Comparison of ENCODE assay signal across 8 cellular contexts in the genomic region with DNA sequence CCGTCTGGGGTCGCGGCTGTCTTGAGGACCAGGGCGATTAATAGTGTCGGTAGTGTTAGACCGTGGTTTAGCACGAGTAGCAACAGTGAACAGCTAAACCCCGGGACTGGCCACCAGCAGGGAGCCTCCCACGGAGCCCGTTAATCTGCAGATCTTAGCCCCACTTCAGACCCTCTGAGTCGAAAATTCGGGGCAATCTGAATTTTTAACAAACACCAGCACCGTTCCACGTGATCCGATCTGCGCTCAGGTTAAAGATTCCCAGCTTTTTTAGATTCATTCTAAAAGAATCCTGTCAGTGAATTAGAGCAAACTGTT. TPM values are rescaled to one million over a fixed set of nuclear protein-coding genes. Genes with fewer than 3 reads are reported as not detected.
A peak's percentile ranks its signal among the peaks of the same experiment; 100 is the strongest.
DNase-seq lines count a peak whose midpoint lies in the region; ATAC-seq, FAIRE-seq and TF ChIP-seq lines count a peak whose summit lies in the region.

No MANE protein-coding gene starts in this region.

- ATAC-seq in A549 (no peak), HG03520 (IDR thresholded peaks at IDR 0.05; ENCODE audit: unreplicated experiment) (peak; percentile 2), K562 (no peak)

- no peak for TF ChIP-seq RAD21 in A549 (conservative IDR thresholded peaks at IDR 0.05 in 1 of 2, IDR thresholded peaks at IDR 0.05 in 1 of 2)
- TF ChIP-seq RAD21 in K562 (CRISPR knock-in tag; conservative IDR thresholded peaks at IDR 0.05 in 1 of 2, IDR thresholded peaks at IDR 0.05 in 1 of 2): no peak

- H3K4me1 Mint-ChIP-seq in mesothelial cell of epicardium: peaks cover 24% of the 10 kb centered on the region

- POLR2A ChIA-PET in A549 (lab: Yijun Ruan, JAX) (no interaction called here), K562 (lab: Yijun Ruan, JAX) (interaction anchor here (0.8 to 1.4 kb wide), 2 partner anchors 9 kb away, joined by 4 to 6 read pairs; no protein-coding TSS in a partner anchor)

- H3K4me1 ChIP-seq in A549 (peaks cover 7% of the 10 kb centered on the region; the same call in 1 of the 3 replicates), K562 (replicated peaks in 1 of 2; ENCODE audit: control insufficient read depth in 2 of 2, insufficient read depth in 2 of 2, low read length in 2 of 2) (peaks cover 3 to 6% of the 10 kb centered on the region in 2 experiments; a peak in 2 of 5 replicates)

- no peaks in the 10 kb centered on the region for H3K27me3 Mint-ChIP-seq in mesothelial cell of epicardium (ENCODE audit: low read depth)

- no peak; the same call in 1 of the 2 replicates for TF ChIP-seq POLR2A in A549 (IDR thresholded peaks at IDR 0.05; ENCODE audit: low read length)
- TF ChIP-seq POLR2A in K562 (conservative IDR thresholded peaks at IDR 0.05): no peak
- TF ChIP-seq POLR2A in GM12891 (IDR thresholded peaks at IDR 0.05; ENCODE audit: low read depth, low read length): no peak

- H3K9me1 ChIP-seq in K562 (ENCODE audit: control insufficient read depth, insufficient read depth, low read length): no peaks in the 10 kb centered on the region

- intact Hi-C loops in K562 (cut with micrococcal nuclease): loop anchor here (2.0 kb wide), 1 partner anchor 74 kb away; no protein-coding TSS in a partner anchor

- DNase-seq in A549 (ENCODE audit: low read depth in 1 of 2, low spot score in 1 of 2) (no peak), K562 (ENCODE audit: extremely low read depth in 1 of 4, low spot score in 3 of 4) (no peak), mesothelial cell of epicardium (ENCODE audit: low spot score in 2 of 2, unreplicated experiment in 2 of 2) (no peak), GM12891 (ENCODE audit: insufficient read length, low spot score) (no peak), cerebellar cortex (ENCODE audit: low spot score) (no peak), NCI-H446 (lab: John Stamatoyannopoulos, UW) (no peak), NK-92 (lab: John Stamatoyannopoulos, UW; ENCODE audit: unreplicated experiment) (no peak)

- peak overlapping the region; percentile 98 for H3K4me3 Mint-ChIP-seq in mesothelial cell of epicardium

- TSS peak; percentile 94 for BruUV-seq in K562 (replicated peaks; lab: Mats Ljungman, UMichigan)

- H3K79me2 ChIP-seq in K562 (ENCODE audit: control insufficient read depth, insufficient read depth, low read length): peaks cover 49% of the 10 kb centered on the region

- TF ChIP-seq CTCF in A549 (IDR thresholded peaks at IDR 0.05) (no peak), K562 (IDR thresholded peaks at IDR 0.05 in 2 of 3, conservative IDR thresholded peaks at IDR 0.05 in 1 of 3; ENCODE audit: insufficient read depth in 2 of 3, low read depth in 1 of 3, low read length in 3 of 3) (no peak), mesothelial cell of epicardium (IDR thresholded peaks at IDR 0.05; ENCODE audit: unreplicated experiment) (no peak)

- no peaks in the 10 kb centered on the region for H4K20me1 ChIP-seq in K562 (replicated peaks; ENCODE audit: control insufficient read depth, insufficient read depth, low read length)

- 0% methylated on average over 6 of the region's 16 CpGs for WGBS in A549 (ENCODE audit: missing lambda C conversion rate)
- 7% methylated on average over 12 of the region's 16 CpGs for WGBS in K562 (ENCODE audit: insufficient coverage, low coverage, missing lambda C conversion rate)

- TF ChIP-seq EP300 in A549 (IDR thresholded peaks at IDR 0.05) (no peak), K562 (IDR thresholded peaks at IDR 0.05; ENCODE audit: low read length) (no peak)

- H2AFZ ChIP-seq in K562 (ENCODE audit: low read depth, low read length): peak overlapping the region; percentile 97

- H3K9ac ChIP-seq in K562 (ENCODE audit: insufficient read depth in 1 of 2, low read depth in 2 of 2, low read length in 2 of 2): peak overlapping the region; percentile 77 to 89

- H3K9me3 ChIP-seq in A549 (no peaks in the 10 kb centered on the region), K562 (replicated peaks; ENCODE audit: control insufficient read depth, insufficient read depth, low read depth, low read length) (no peaks in the 10 kb centered on the region)

- H3K4me2 ChIP-seq in A549 (peak overlapping the region; percentile 88), K562 (ENCODE audit: insufficient read depth, low read length) (peak overlapping the region; percentile 88)

- peaks cover 25% of the 10 kb centered on the region; the same call in 2 of the 3 replicates for H3K36me3 ChIP-seq in K562 (ENCODE audit: control insufficient read depth, insufficient read depth, low read length)

- in situ Hi-C loops in K562 (cut with MboI): no loop called here

- H3K27ac ChIP-seq in A549 (peak overlapping the region; percentile 97 to 99), K562 (ENCODE audit: extremely low read depth, low read depth, low read length) (peak overlapping the region; percentile 87)

- peak overlapping the region; percentile 98 for H3K4me3 ChIP-seq in A549
- H3K4me3 ChIP-seq in K562: peak overlapping the region; percentile 94

- CTCF ChIA-PET in A549 (lab: Yijun Ruan, JAX): interaction anchor here (0.8 kb wide), 1 partner anchor 16 kb away, joined by 3 read pairs; no protein-coding TSS in a partner anchor
- CTCF ChIA-PET in K562 (lab: Yijun Ruan, JAX; ENCODE audit: low intra/inter-chr PET ratio): no interaction called here

- H3K36me3 Mint-ChIP-seq in mesothelial cell of epicardium: peaks cover 9% of the 10 kb centered on the region

- FAIRE-seq in A549 (lab: Jason Lieb, UNC) (no peak), K562 (lab: Jason Lieb, UNC) (peak; percentile 42), GM12891 (lab: Jason Lieb, UNC) (no peak)

- H3K27me3 ChIP-seq in K562 (ENCODE audit: control insufficient read depth in 2 of 2, insufficient read depth in 2 of 2, low read length in 2 of 2): no peaks in the 10 kb centered on the region

- H3K9me3 Mint-ChIP-seq in mesothelial cell of epicardium: no peaks in the 10 kb centered on the region

- peak overlapping the region; percentile 98 for H3K27ac Mint-ChIP-seq in mesothelial cell of epicardium

RNA-seq across cellular contexts. Expression of gene ATP5F1A, which starts 0.5 kb away (rescaled TPM):
- polyA plus RNA-seq in A549 (2011; rRNA removed) (492 and 543 TPM in 2 replicates), A549 (2017; fragmentation: RNase III; extraction: RNeasy Plus Mini Kit Qiagen cat#74134 plus additional on column Dnase treatment) (411 to 422 TPM (median 413 TPM) in 3 replicates), K562 (2011; rRNA removed) (456 and 553 TPM in 2 replicates), K562 (2014; fragmentation: Illumina TruSeq; extraction: Trizol) (396 and 436 TPM in 2 replicates), K562 (2014; fragmentation: Nextera tagmentation; extraction: Ambion mirVana) (100 to 1,000 TPM; 690 to 762 TPM), K562 (2014; rRNA removed) (443 and 471 TPM in 2 replicates)
- 381 and 388 TPM in 2 replicates for polyA plus RNA-seq in A549 (2012; cell fraction: cytosol; rRNA removed)
- polyA plus RNA-seq in A549 (2012; cell fraction: nucleus; rRNA removed): 294 and 432 TPM in 2 replicates
- polyA minus RNA-seq in A549 (2011; rRNA and poly(A)+ RNA removed): 392 and 431 TPM in 2 replicates
- 237 and 420 TPM in 2 replicates for total RNA-seq in K562 (2011; cell fraction: chromatin; rRNA removed; ENCODE audit: low replicate concordance)
- total RNA-seq in K562 (2011; cell fraction: nucleolus; rRNA removed): 160 and 177 TPM in 2 replicates
- 216 and 234 TPM in 2 replicates for total RNA-seq in K562 (2011; cell fraction: nucleoplasm; rRNA removed)
- total RNA-seq in K562 (2014; rRNA removed) (359 and 377 TPM in 2 replicates), K562 (2014; rRNA removed; fragmentation: Illumina TruSeq; extraction: Trizol) (517 and 529 TPM in 2 replicates), K562 (2015; rRNA removed; fragmentation: Illumina TruSeq; extraction: Trizol) (480 and 490 TPM in 2 replicates), K562 (2021) (401 and 403 TPM in 2 replicates), mesothelial cell of epicardium (322 to 340 TPM (median 329 TPM) in 3 replicates)
- polyA plus RNA-seq in K562 (2011; cell fraction: cytosol; rRNA removed): 493 and 750 TPM in 2 replicates
- polyA plus RNA-seq in K562 (2011; cell fraction: nucleus; rRNA removed): 217 and 371 TPM in 2 replicates
- polyA plus RNA-seq in K562 (2012): 313 and 360 TPM in 2 replicates
- 905 and 982 TPM in 2 replicates for polyA minus RNA-seq in K562 (2011; rRNA and poly(A)+ RNA removed)
- 286 and 314 TPM in 2 replicates for polyA minus RNA-seq in K562 (2011; cell fraction: cytosol; rRNA and poly(A)+ RNA removed)
- 57.6 and 119 TPM in 2 replicates for polyA minus RNA-seq in K562 (2011; cell fraction: nucleus; rRNA and poly(A)+ RNA removed)
- polyA plus RNA-seq in GM12891 (2012; ENCODE audit: low read depth, missing spikeins): 469 TPM

RNA-seq across cellular contexts. Expression of gene HAUS1, which starts 5.6 kb away (rescaled TPM):
- polyA plus RNA-seq in A549 (2011; rRNA removed): 52.6 and 58.6 TPM in 2 replicates
- polyA plus RNA-seq in A549 (2012; cell fraction: cytosol; rRNA removed): 38.7 and 47.6 TPM in 2 replicates
- 7.8 and 10.8 TPM in 2 replicates for polyA plus RNA-seq in A549 (2012; cell fraction: nucleus; rRNA removed)
- polyA plus RNA-seq in A549 (2017; fragmentation: RNase III; extraction: RNeasy Plus Mini Kit Qiagen cat#74134 plus additional on column Dnase treatment): 55.5 to 59.7 TPM (median 55.8 TPM) in 3 replicates
- polyA minus RNA-seq in A549 (2011; rRNA and poly(A)+ RNA removed): 9.3 and 9.5 TPM in 2 replicates
- total RNA-seq in K562 (2011; cell fraction: chromatin; rRNA removed; ENCODE audit: low replicate concordance): 9.9 and 13.3 TPM in 2 replicates
- 5.2 and 6.1 TPM in 2 replicates for total RNA-seq in K562 (2011; cell fraction: nucleolus; rRNA removed)
- total RNA-seq in K562 (2011; cell fraction: nucleoplasm; rRNA removed): 8.0 and 14.1 TPM in 2 replicates
- total RNA-seq in K562 (2014; rRNA removed): 42.0 and 55.6 TPM in 2 replicates
- 70.0 and 81.9 TPM in 2 replicates for total RNA-seq in K562 (2014; rRNA removed; fragmentation: Illumina TruSeq; extraction: Trizol)
- 52.4 and 59.7 TPM in 2 replicates for total RNA-seq in K562 (2015; rRNA removed; fragmentation: Illumina TruSeq; extraction: Trizol)
- 45.6 and 51.1 TPM in 2 replicates for total RNA-seq in K562 (2021)
- 63.4 and 76.3 TPM in 2 replicates for polyA plus RNA-seq in K562 (2011; rRNA removed)
- polyA plus RNA-seq in K562 (2011; cell fraction: cytosol; rRNA removed): 37.3 and 51.8 TPM in 2 replicates
- 14.8 and 22.3 TPM in 2 replicates for polyA plus RNA-seq in K562 (2011; cell fraction: nucleus; rRNA removed)
- polyA plus RNA-seq in K562 (2012): 57.5 and 62.5 TPM in 2 replicates
- polyA plus RNA-seq in K562 (2014; fragmentation: Illumina TruSeq; extraction: Trizol): 77.7 and 83.2 TPM in 2 replicates
- polyA plus RNA-seq in K562 (2014; fragmentation: Nextera tagmentation; extraction: Ambion mirVana): 100 to 1,000 TPM; 131 to 135 TPM
- polyA plus RNA-seq in K562 (2014; rRNA removed): 59.1 and 77.2 TPM in 2 replicates
- polyA minus RNA-seq in K562 (2011; rRNA and poly(A)+ RNA removed): 22.1 and 24.4 TPM in 2 replicates
- polyA minus RNA-seq in K562 (2011; cell fraction: cytosol; rRNA and poly(A)+ RNA removed): 23.8 and 28.5 TPM in 2 replicates
- polyA minus RNA-seq in K562 (2011; cell fraction: nucleus; rRNA and poly(A)+ RNA removed): 6.6 and 9.1 TPM in 2 replicates
- 47.3 to 51.5 TPM (median 49.0 TPM) in 3 replicates for total RNA-seq in mesothelial cell of epicardium
- 44.6 TPM for polyA plus RNA-seq in GM12891 (2012; ENCODE audit: low read depth, missing spikeins)

RNA-seq across cellular contexts. Expression of gene PSTPIP2, which starts 26.5 kb away (rescaled TPM):
- polyA plus RNA-seq in A549 (2011; rRNA removed) (0.15 and 0.19 TPM in 2 replicates), A549 (2017; fragmentation: RNase III; extraction: RNeasy Plus Mini Kit Qiagen cat#74134 plus additional on column Dnase treatment) (0.10 to 0.22 TPM (median 0.20 TPM) in 3 replicates), K562 (2011; rRNA removed) (25.5 and 33.6 TPM in 2 replicates), K562 (2014; fragmentation: Illumina TruSeq; extraction: Trizol) (35.6 and 45.7 TPM in 2 replicates), K562 (2014; fragmentation: Nextera tagmentation; extraction: Ambion mirVana) (10 to 100 TPM; 14.0 to 25.2 TPM), K562 (2014; rRNA removed) (27.1 and 33.4 TPM in 2 replicates)
- 0.04 and 0.09 TPM in 2 replicates for polyA plus RNA-seq in A549 (2012; cell fraction: cytosol; rRNA removed)
- polyA plus RNA-seq in A549 (2012; cell fraction: nucleus; rRNA removed): 0.05 and 0.17 TPM in 2 replicates
- polyA minus RNA-seq in A549 (2011; rRNA and poly(A)+ RNA removed): not detected in 2 replicates
- 17.8 and 49.9 TPM in 2 replicates for total RNA-seq in K562 (2011; cell fraction: chromatin; rRNA removed; ENCODE audit: low replicate concordance)
- total RNA-seq in K562 (2011; cell fraction: nucleolus; rRNA removed): 10.8 and 12.1 TPM in 2 replicates
- 23.0 and 26.0 TPM in 2 replicates for total RNA-seq in K562 (2011; cell fraction: nucleoplasm; rRNA removed)
- total RNA-seq in K562 (2014; rRNA removed) (17.0 and 21.2 TPM in 2 replicates), K562 (2014; rRNA removed; fragmentation: Illumina TruSeq; extraction: Trizol) (35.8 and 38.5 TPM in 2 replicates), K562 (2015; rRNA removed; fragmentation: Illumina TruSeq; extraction: Trizol) (26.8 and 29.3 TPM in 2 replicates), K562 (2021) (25.2 and 25.6 TPM in 2 replicates), mesothelial cell of epicardium (10.6 to 12.7 TPM (median 11.8 TPM) in 3 replicates)
- 14.6 and 20.0 TPM in 2 replicates for polyA plus RNA-seq in K562 (2011; cell fraction: cytosol; rRNA removed)
- polyA plus RNA-seq in K562 (2011; cell fraction: nucleus; rRNA removed): 10.5 and 14.2 TPM in 2 replicates
- polyA plus RNA-seq in K562 (2012): 18.5 and 21.1 TPM in 2 replicates
- polyA minus RNA-seq in K562 (2011; rRNA and poly(A)+ RNA removed): 24.4 and 27.2 TPM in 2 replicates
- polyA minus RNA-seq in K562 (2011; cell fraction: cytosol; rRNA and poly(A)+ RNA removed): 14.7 and 15.7 TPM in 2 replicates
- 7.4 and 11.4 TPM in 2 replicates for polyA minus RNA-seq in K562 (2011; cell fraction: nucleus; rRNA and poly(A)+ RNA removed)
- polyA plus RNA-seq in GM12891 (2012; ENCODE audit: low read depth, missing spikeins): 15.8 TPM
